Comparison of ENCODE assay signal across 22 cellular contexts in the genomic region with DNA sequence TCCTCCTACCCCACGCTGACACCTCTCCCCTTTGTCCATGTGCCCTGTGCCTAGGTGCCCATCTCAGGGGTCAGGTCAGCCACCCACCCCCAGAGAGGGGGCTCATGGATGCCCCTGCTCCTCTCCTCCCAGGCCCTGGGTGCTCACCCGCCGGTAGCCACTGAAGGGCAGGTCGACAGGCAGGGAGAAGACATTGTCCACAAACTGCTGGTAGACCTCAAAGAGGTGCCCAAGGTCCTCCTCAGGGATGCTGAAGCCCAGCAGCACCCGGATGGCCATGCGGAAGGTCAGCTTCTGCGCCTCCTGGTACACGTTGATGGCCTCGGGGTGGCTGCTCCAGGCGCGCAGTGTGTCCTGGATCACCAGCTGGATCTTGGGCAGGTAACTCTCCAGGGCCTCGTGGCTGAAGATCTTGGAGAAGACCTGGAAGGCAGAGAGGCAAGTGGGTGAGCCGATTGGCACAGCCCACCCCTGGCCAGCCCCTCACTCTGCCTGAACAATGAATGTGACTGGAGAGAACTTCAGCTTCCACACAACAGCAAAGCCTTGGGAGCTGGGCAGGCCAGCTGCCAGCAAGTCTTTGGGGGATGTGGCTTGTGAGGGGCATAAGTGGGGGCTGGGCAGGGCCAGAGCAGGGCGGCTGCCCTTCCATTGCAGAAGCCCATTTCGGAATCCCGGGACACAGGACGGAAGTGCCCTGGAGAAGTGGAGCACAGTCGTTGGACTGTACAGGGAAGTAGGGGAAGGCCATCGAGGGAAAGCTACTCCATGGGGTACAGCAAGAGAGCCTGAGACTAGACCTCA. TPM values are rescaled to one million over a fixed set of nuclear protein-coding genes. Genes with fewer than 3 reads are reported as not detected.
"Had no signal": no experiment of that assay in that cellular context is flagged by ENCODE, and none has a peak within 500 bp of the region (broad histone marks: within the 10 kb centered on the region; RNA-seq: fewer than 3 reads in every experiment).

No MANE protein-coding gene starts in this region.

- H3K27ac ChIP-seq: body of pancreas, heart right ventricle, lower lobe of right lung, stomach, testis, upper lobe of left lung had no signal

- H3K27me3 Mint-ChIP-seq: activated naive CD8-positive, alpha-beta T cell treated with anti-CD3 and anti-CD28 coated beads, Interleukin-2, amount 10 ng/mL, durations not matched to agents 7 days and 5 days; progenitor cell of endocrine pancreas had no signal

- H3K4me3 Mint-ChIP-seq: activated naive CD8-positive, alpha-beta T cell treated with anti-CD3 and anti-CD28 coated beads, Interleukin-2, amount 10 ng/mL, durations not matched to agents 7 days and 5 days; activated T-cell treated with anti-CD3 and anti-CD28 coated beads, Interleukin-2, amount 50 U/mL, for 72 hours; immature natural killer cell; nephron progenitor cell; stimulated activated effector memory CD8-positive, alpha-beta T cell treated with anti-CD3 and anti-CD28 coated beads, Interleukin-12 subunit alpha, Interleukin-12 subunit beta, amount 100 ng/mL, for 72 hours; T-helper 1 cell treated with Interleukin-12 subunit alpha and Interleukin-12 subunit beta and Interleukin-4 antibody, amounts not matched to agents 30 μg/mL and 1 μg/mL, for 36 hours had no signal

- H3K36me3 ChIP-seq: lower lobe of right lung, stomach, upper lobe of left lung had no signal

- ATAC-seq: activated CD4-positive, CD25-positive, alpha-beta regulatory T cell treated with anti-CD3 and anti-CD28 coated beads, Interleukin-2, amount 50 U/mL, for 24 hours; activated T-cell treated with anti-CD3 and anti-CD28 coated beads, Interleukin-2, amount 50 U/mL, for 72 hours; body of pancreas; heart right ventricle; lower lobe of right lung; stimulated activated effector memory CD8-positive, alpha-beta T cell treated with anti-CD3 and anti-CD28 coated beads, Interleukin-12 subunit alpha, Interleukin-12 subunit beta, amount 100 ng/mL, for 72 hours had no signal

- DNase-seq: activated CD4-positive, alpha-beta T cell treated with anti-CD3 and anti-CD28 coated beads, Interleukin-2, amount 50 U/mL, for 4 hours; activated naive CD8-positive, alpha-beta T cell treated with anti-CD3 and anti-CD28 coated beads, Interleukin-2, amount 10 ng/mL, durations not matched to agents 7 days and 5 days; activated T-cell treated with anti-CD3 and anti-CD28 coated beads, Interleukin-2, amount 50 U/mL, for 72 hours; amygdala; heart right ventricle; immature natural killer cell; lower lobe of right lung; nephron progenitor cell; occipital lobe; small intestine; stimulated activated CD4-positive, alpha-beta T cell treated with anti-CD3 and anti-CD28 coated beads, Interleukin-4, amount 100 ng/mL, for 24 hours; stomach; testis had no signal

- H3K27me3 ChIP-seq: body of pancreas, testis, upper lobe of left lung had no signal

- H3K4me3 ChIP-seq: body of pancreas, heart right ventricle, lower lobe of right lung, stomach, testis, upper lobe of left lung had no signal

- H3K4me1 Mint-ChIP-seq: immature natural killer cell had no signal

- H3K36me3 Mint-ChIP-seq: activated naive CD8-positive, alpha-beta T cell treated with anti-CD3 and anti-CD28 coated beads, Interleukin-2, amount 10 ng/mL, durations not matched to agents 7 days and 5 days; immature natural killer cell; stimulated activated effector memory CD8-positive, alpha-beta T cell treated with anti-CD3 and anti-CD28 coated beads, Interleukin-12 subunit alpha, Interleukin-12 subunit beta, amount 100 ng/mL, for 72 hours had no signal

- H3K9me3 Mint-ChIP-seq: activated naive CD8-positive, alpha-beta T cell treated with anti-CD3 and anti-CD28 coated beads, Interleukin-2, amount 10 ng/mL, durations not matched to agents 7 days and 5 days; activated T-cell treated with anti-CD3 and anti-CD28 coated beads, Interleukin-2, amount 50 U/mL, for 72 hours; immature natural killer cell; nephron progenitor cell; stimulated activated effector memory CD8-positive, alpha-beta T cell treated with anti-CD3 and anti-CD28 coated beads, Interleukin-12 subunit alpha, Interleukin-12 subunit beta, amount 100 ng/mL, for 72 hours; T-helper 1 cell treated with Interleukin-12 subunit alpha and Interleukin-12 subunit beta and Interleukin-4 antibody, amounts not matched to agents 30 μg/mL and 1 μg/mL, for 36 hours had no signal

- H3K9me3 ChIP-seq: body of pancreas, heart right ventricle, lower lobe of right lung, stomach, testis, upper lobe of left lung had no signal

- FAIRE-seq: colon, endometrium, small intestine had no signal

- H3K27ac Mint-ChIP-seq: activated naive CD8-positive, alpha-beta T cell treated with anti-CD3 and anti-CD28 coated beads, Interleukin-2, amount 10 ng/mL, durations not matched to agents 7 days and 5 days; activated T-cell treated with anti-CD3 and anti-CD28 coated beads, Interleukin-2, amount 50 U/mL, for 72 hours; immature natural killer cell; nephron progenitor cell; progenitor cell of endocrine pancreas; stimulated activated effector memory CD8-positive, alpha-beta T cell treated with anti-CD3 and anti-CD28 coated beads, Interleukin-12 subunit alpha, Interleukin-12 subunit beta, amount 100 ng/mL, for 72 hours; T-helper 1 cell treated with Interleukin-12 subunit alpha and Interleukin-12 subunit beta and Interleukin-4 antibody, amounts not matched to agents 30 μg/mL and 1 μg/mL, for 36 hours had no signal

RNA-seq across cellular contexts. Expression of a gene that starts 12.5 kb away (rescaled TPM):
- total RNA-seq: activated CD8-positive, alpha-beta memory T cell treated with anti-CD3 and anti-CD28 coated beads for 36 hours; activated naive CD8-positive, alpha-beta T cell treated with anti-CD3 and anti-CD28 coated beads, Interleukin-2, amount 10 ng/mL, durations not matched to agents 7 days and 5 days; activated T-cell treated with anti-CD3 and anti-CD28 coated beads, Interleukin-2, amount 50 U/mL, for 72 hours had no signal
- polyA plus RNA-seq: immature natural killer cell had no signal
